Comparison of ENCODE assay signal across 17 cellular contexts in the genomic region with DNA sequence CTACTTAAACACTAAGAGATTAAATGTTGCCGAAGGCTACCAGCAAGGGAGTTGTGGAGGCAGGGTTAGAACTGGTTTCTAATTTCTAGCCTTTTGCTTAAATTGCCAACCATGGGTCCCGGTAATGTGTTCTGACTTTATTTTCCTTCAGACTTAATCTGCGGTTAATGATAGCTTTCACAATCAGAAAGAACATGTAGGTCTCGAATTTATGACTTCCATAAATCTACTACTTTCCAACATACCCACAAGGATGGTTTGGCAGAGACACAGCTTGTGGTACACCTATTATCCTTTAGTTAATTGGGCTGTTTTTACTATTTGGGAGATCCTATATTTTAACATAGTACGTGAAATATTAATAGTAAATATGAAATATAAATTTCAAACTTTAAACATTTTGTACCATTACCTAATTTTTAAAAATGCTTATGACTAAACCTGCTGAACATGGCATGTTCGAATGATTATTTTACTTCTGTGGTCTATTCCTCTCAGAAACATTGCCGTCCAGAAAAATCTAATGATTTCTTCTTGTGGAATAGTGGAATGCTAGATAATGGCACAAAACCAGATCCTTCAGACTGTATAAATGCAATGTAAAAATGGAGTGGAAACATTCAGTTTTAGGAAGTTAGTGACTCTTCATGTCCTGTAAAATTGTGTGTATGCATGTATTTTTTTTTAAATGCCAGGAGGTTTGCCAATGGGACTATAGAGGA. TPM values are rescaled to one million over a fixed set of nuclear protein-coding genes. Genes with fewer than 3 reads are reported as not detected.
A peak's percentile ranks its signal among the peaks of the same experiment; 100 is the strongest.
DNase-seq lines count a peak whose midpoint lies in the region; TF ChIP-seq lines count a peak whose summit lies in the region.
"Had no signal": no experiment of that assay in that cellular context is flagged by ENCODE, and none has a peak within 500 bp of the region (broad histone marks: within the 10 kb centered on the region; RNA-seq: fewer than 3 reads in every experiment).

No MANE protein-coding gene starts in this region.

- peaks cover 12% of the 10 kb centered on the region; the same call in 1 of the 2 replicates for H3K36me3 ChIP-seq in MG63
- H3K36me3 ChIP-seq: HAP-1 had no signal

- no peaks in the 10 kb centered on the region for H3K36me3 Mint-ChIP-seq in activated T-helper 1 cell treated with anti-CD3 and anti-CD28 coated beads, Interleukin-12 subunit alpha, Interleukin-12 subunit beta, Interleukin-2, Interleukin-4 antibody, amounts not matched to agents 30 ng/mL and 10 ng/mL and 1 ng/mL, durations not matched to agents 14 hours and 24 hours and 36 hours (ENCODE audit: low read depth)

- no peak for DNase-seq in HEK293T (ENCODE audit: extremely low spot score)
- DNase-seq in MG63, result no peak
- peak; percentile 27 for DNase-seq in astrocyte of the hippocampus (ENCODE audit: low read depth, low spot score)
- peak; percentile 25 for DNase-seq in stromal cell of bone marrow (ENCODE audit: low read depth)
- no peak for DNase-seq in GOT3 (lab: John Stamatoyannopoulos, UW)
- DNase-seq in activated T-helper 1 cell treated with anti-CD3 and anti-CD28 coated beads, Interleukin-12 subunit alpha, Interleukin-12 subunit beta, Interleukin-2, Interleukin-4 antibody, amounts not matched to agents 30 ng/mL and 10 ng/mL and 1 ng/mL, durations not matched to agents 14 hours and 24 hours and 36 hours (ENCODE audit: low spot score), result no peak
- no peak for DNase-seq in DMS53 treated with DMSO at 0.1 percent for 48 hours (lab: John Stamatoyannopoulos, UW; ENCODE audit: unreplicated experiment)
- DNase-seq: C1 segment of cervical spinal cord; Calu3; CD4-positive, alpha-beta memory T cell; DMS153; DMS79; EL; GDM1; GM23248 had no signal

- H3K4me3 Mint-ChIP-seq in activated T-helper 1 cell treated with anti-CD3 and anti-CD28 coated beads, Interleukin-12 subunit alpha, Interleukin-12 subunit beta, Interleukin-2, Interleukin-4 antibody, amounts not matched to agents 30 ng/mL and 10 ng/mL and 1 ng/mL, durations not matched to agents 14 hours and 24 hours and 36 hours, result no peak overlapping the region
- H3K4me3 Mint-ChIP-seq: CD4-positive, alpha-beta memory T cell had no signal

- H3K27me3 ChIP-seq in MG63, result no peaks in the 10 kb centered on the region

- no peaks in the 10 kb centered on the region for H3K4me1 Mint-ChIP-seq in activated T-helper 1 cell treated with anti-CD3 and anti-CD28 coated beads, Interleukin-12 subunit alpha, Interleukin-12 subunit beta, Interleukin-2, Interleukin-4 antibody, amounts not matched to agents 30 ng/mL and 10 ng/mL and 1 ng/mL, durations not matched to agents 14 hours and 24 hours and 36 hours (ENCODE audit: low read depth)
- H3K4me1 Mint-ChIP-seq: CD4-positive, alpha-beta memory T cell had no signal

- POLR2A ChIA-PET in HEK293T (lab: Yijun Ruan, JAX), result no interaction called here

- H3K27ac Mint-ChIP-seq in activated T-helper 1 cell treated with anti-CD3 and anti-CD28 coated beads, Interleukin-12 subunit alpha, Interleukin-12 subunit beta, Interleukin-2, Interleukin-4 antibody, amounts not matched to agents 30 ng/mL and 10 ng/mL and 1 ng/mL, durations not matched to agents 14 hours and 24 hours and 36 hours, result no peak overlapping the region
- H3K27ac Mint-ChIP-seq: CD4-positive, alpha-beta memory T cell had no signal

- H3K4me3 ChIP-seq in MG63, result peak overlapping the region; percentile 4; the same call in 1 of the 2 replicates
- H3K4me3 ChIP-seq: GM12878, GM23248, HAP-1 had no signal

- CTCF ChIA-PET in HEK293T (lab: Yijun Ruan, JAX), result no interaction called here

- intact Hi-C loops in activated T-helper 1 cell treated with anti-CD3 and anti-CD28 coated beads, Interleukin-12 subunit alpha, Interleukin-12 subunit beta, Interleukin-2, Interleukin-4 antibody, amounts not matched to agents 30 ng/mL and 10 ng/mL and 1 ng/mL, durations not matched to agents 14 hours and 24 hours and 36 hours (cut with micrococcal nuclease), result no loop called here

- peaks cover 4% of the 10 kb centered on the region; the same call in 1 of the 2 replicates for H3K9me3 ChIP-seq in MG63
- H3K9me3 ChIP-seq: HAP-1 had no signal

- no peaks in the 10 kb centered on the region for H3K9me3 Mint-ChIP-seq in activated T-helper 1 cell treated with anti-CD3 and anti-CD28 coated beads, Interleukin-12 subunit alpha, Interleukin-12 subunit beta, Interleukin-2, Interleukin-4 antibody, amounts not matched to agents 30 ng/mL and 10 ng/mL and 1 ng/mL, durations not matched to agents 14 hours and 24 hours and 36 hours

- no peaks in the 10 kb centered on the region for H3K27me3 Mint-ChIP-seq in activated T-helper 1 cell treated with anti-CD3 and anti-CD28 coated beads, Interleukin-12 subunit alpha, Interleukin-12 subunit beta, Interleukin-2, Interleukin-4 antibody, amounts not matched to agents 30 ng/mL and 10 ng/mL and 1 ng/mL, durations not matched to agents 14 hours and 24 hours and 36 hours (ENCODE audit: insufficient read depth)

TF ChIP-seq in HEK293T, 16 proteins besides CTCF, POLR2A, EP300 and RAD21:
- TF ChIP-seq, protein P1, sequence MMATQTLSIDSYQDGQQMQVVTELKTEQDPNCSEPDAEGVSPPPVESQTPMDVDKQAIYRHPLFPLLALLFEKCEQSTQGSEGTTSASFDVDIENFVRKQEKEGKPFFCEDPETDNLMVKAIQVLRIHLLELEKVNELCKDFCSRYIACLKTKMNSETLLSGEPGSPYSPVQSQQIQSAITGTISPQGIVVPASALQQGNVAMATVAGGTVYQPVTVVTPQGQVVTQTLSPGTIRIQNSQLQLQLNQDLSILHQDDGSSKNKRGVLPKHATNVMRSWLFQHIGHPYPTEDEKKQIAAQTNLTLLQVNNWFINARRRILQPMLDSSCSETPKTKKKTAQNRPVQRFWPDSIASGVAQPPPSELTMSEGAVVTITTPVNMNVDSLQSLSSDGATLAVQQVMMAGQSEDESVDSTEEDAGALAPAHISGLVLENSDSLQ (IDR thresholded peaks at IDR 0.05), result peak; percentile 52; the same call in 1 of the 2 replicates
- TF ChIP-seq SUZ12 (IDR thresholded peaks at IDR 0.05), result no peak
TF ChIP-seq in HEK293T: peak in this region for 1.

RNA-seq across cellular contexts. Expression of gene PARD3B, which starts 41.3 kb away (rescaled TPM):
- 4.5 and 6.2 TPM in 2 replicates for total RNA-seq in MG63 (2014; rRNA removed; shearing (Covaris generic); ENCODE audit: low replicate concordance)
- total RNA-seq in activated T-helper 1 cell treated with anti-CD3 and anti-CD28 coated beads, Interleukin-12 subunit alpha, Interleukin-12 subunit beta, Interleukin-2, Interleukin-4 antibody, amounts not matched to agents 30 ng/mL and 10 ng/mL and 1 ng/mL, durations not matched to agents 14 hours and 24 hours and 36 hours, result 0.10 and 0.26 TPM in 2 replicates

Comparison
In these comparisons a context has a peak if more than half of its experiments do, and no peak if none do; other contexts are left out.
1. DNase-seq: peak in astrocyte of the hippocampus (single experiment) and stromal cell of bone marrow (single experiment); none in HEK293T (single experiment), MG63 (single experiment), GOT3 (single experiment), activated T-helper 1 cell treated with anti-CD3 and anti-CD28 coated beads, Interleukin-12 subunit alpha, Interleukin-12 subunit beta, Interleukin-2, Interleukin-4 antibody, amounts not matched to agents 30 ng/mL and 10 ng/mL and 1 ng/mL, durations not matched to agents 14 hours and 24 hours and 36 hours (single experiment) and DMS53 treated with DMSO at 0.1 percent for 48 hours (single experiment).